17 cellular contexts compared by ENCODE assay signal in genomic region chr2:218536804-218537494, GRCh38.
"Had no signal": no experiment of that assay in that cellular context is flagged by ENCODE, and none has a peak within 500 bp of the region (broad histone marks: within the 10 kb centered on the region; RNA-seq: fewer than 3 reads in every experiment).

No MANE protein-coding gene starts in this region.

- H3K4me1 ChIP-seq: gastrocnemius medialis, heart right ventricle, left ventricle myocardium inferior, testis had no signal

- H3K27me3 ChIP-seq: gastrocnemius medialis, heart right ventricle, ovary, testis had no signal

- H3K27ac ChIP-seq: gastrocnemius medialis, heart right ventricle, left ventricle myocardium inferior, ovary, testis had no signal

- ATAC-seq: activated naive CD4-positive, alpha-beta T cell treated with anti-CD3 and anti-CD28 coated beads, Interleukin-2, amount 50 U/mL, for 72 hours; gastrocnemius medialis; heart right ventricle; stimulated activated naive CD8-positive, alpha-beta T cell treated with anti-CD3 and anti-CD28 coated beads, Interleukin-15, amount 100 ng/mL, for 72 hours; T-helper 17 cell had no signal

- FAIRE-seq: endothelial cell of umbilical vein, keratinocyte had no signal

- H3K4me1 Mint-ChIP-seq: neural crest cell; stimulated activated naive CD8-positive, alpha-beta T cell treated with anti-CD3 and anti-CD28 coated beads, Interleukin-15, amount 100 ng/mL, for 72 hours had no signal

- H3K27ac Mint-ChIP-seq: stimulated activated naive CD8-positive, alpha-beta T cell treated with anti-CD3 and anti-CD28 coated beads, Interleukin-15, amount 100 ng/mL, for 72 hours; T-helper 17 cell had no signal

- H3K36me3 ChIP-seq: ovary had no signal

- H3K27me3 Mint-ChIP-seq: stimulated activated naive CD8-positive, alpha-beta T cell treated with anti-CD3 and anti-CD28 coated beads, Interleukin-15, amount 100 ng/mL, for 72 hours; T-helper 17 cell had no signal

- H3K9me3 Mint-ChIP-seq: activated naive CD4-positive, alpha-beta T cell treated with anti-CD3 and anti-CD28 coated beads, Interleukin-2, amount 50 U/mL, for 72 hours; neural crest cell; stimulated activated naive CD8-positive, alpha-beta T cell treated with anti-CD3 and anti-CD28 coated beads, Interleukin-15, amount 100 ng/mL, for 72 hours had no signal

- H3K9me3 ChIP-seq: gastrocnemius medialis, heart right ventricle, left ventricle myocardium inferior, ovary, testis had no signal

- H3K4me3 Mint-ChIP-seq: neural crest cell; stimulated activated naive CD8-positive, alpha-beta T cell treated with anti-CD3 and anti-CD28 coated beads, Interleukin-15, amount 100 ng/mL, for 72 hours; T-helper 17 cell had no signal

- DNase-seq: activated CD4-positive, CD25-positive, alpha-beta regulatory T cell; activated effector memory CD4-positive, alpha-beta T cell treated with Interleukin-2 at 50 U/mL for 16 hours; activated T-cell treated with anti-CD3 and anti-CD28 coated beads, Interleukin-2, amount 50 U/mL, for 1 hour; anterior cingulate cortex; gastrocnemius medialis; heart right ventricle; left ventricle myocardium inferior; ovary; stimulated activated CD4-positive, alpha-beta T cell treated with anti-CD3 and anti-CD28 coated beads, Interleukin-15, amount 100 ng/mL, for 24 hours; stimulated activated CD4-positive, alpha-beta T cell treated with anti-CD3 and anti-CD28 coated beads, Interleukin-4, amount 100 ng/mL, for 4 hours; stimulated activated naive CD8-positive, alpha-beta T cell treated with anti-CD3 and anti-CD28 coated beads, Interleukin-15, amount 100 ng/mL, for 72 hours; T-helper 17 cell; testis had no signal

- H3K4me3 ChIP-seq: gastrocnemius medialis, heart right ventricle, left ventricle myocardium inferior, ovary, testis had no signal
